32 cellular contexts compared by ENCODE assay signal in genomic region chr1:207950750-207951149, GRCh38. TPM values are rescaled to one million over a fixed set of nuclear protein-coding genes. Genes with fewer than 3 reads are reported as not detected.
"Had no signal": no experiment of that assay in that cellular context is flagged by ENCODE, and none has a peak within 500 bp of the region (broad histone marks: within the 10 kb centered on the region; RNA-seq: fewer than 3 reads in every experiment).

No MANE protein-coding gene starts in this region.

- H3K9me3 Mint-ChIP-seq: activated CD8-positive, alpha-beta T cell treated with anti-CD3 and anti-CD28 coated beads for 36 hours; activated T-cell treated with anti-CD3 and anti-CD28 coated beads, Interleukin-2, amount 50 U/mL, for 4 hours; activated T-helper 17 cell treated with anti-CD3 and anti-CD28 coated beads, Interleukin-2, amount 50 U/mL, for 72 hours; central memory CD8-positive, alpha-beta T cell; dendritic cell treated with granulocyte-macrophage colony-stimulating factor and Interleukin-4, amounts not matched to agents 40 ng/mL and 50 ng/mL, for 4 days; T-helper 2 cell treated with Interferon-gamma antibody and Interleukin-4, amounts not matched to agents 5 μg/mL and 100 μg/mL, for 36 hours had no signal

- H3K4me3 Mint-ChIP-seq: activated CD8-positive, alpha-beta T cell treated with anti-CD3 and anti-CD28 coated beads for 36 hours; activated naive CD8-positive, alpha-beta T cell; activated T-cell treated with anti-CD3 and anti-CD28 coated beads, Interleukin-2, amount 50 U/mL, for 4 hours; activated T-helper 17 cell treated with anti-CD3 and anti-CD28 coated beads, Interleukin-2, amount 50 U/mL, for 72 hours; central memory CD8-positive, alpha-beta T cell; dendritic cell treated with granulocyte-macrophage colony-stimulating factor and Interleukin-4, amounts not matched to agents 40 ng/mL and 50 ng/mL, for 4 days; endodermal cell; T-helper 17 cell; T-helper 2 cell treated with Interferon-gamma antibody and Interleukin-4, amounts not matched to agents 5 μg/mL and 100 μg/mL, for 36 hours had no signal

- H3K27me3 ChIP-seq: brain microvascular endothelial cell had no signal

- H3K27ac Mint-ChIP-seq: activated CD8-positive, alpha-beta T cell treated with anti-CD3 and anti-CD28 coated beads for 36 hours; activated naive CD8-positive, alpha-beta T cell; activated T-helper 17 cell treated with anti-CD3 and anti-CD28 coated beads, Interleukin-2, amount 50 U/mL, for 72 hours; dendritic cell treated with granulocyte-macrophage colony-stimulating factor and Interleukin-4, amounts not matched to agents 40 ng/mL and 50 ng/mL, for 4 days; endodermal cell; T-helper 17 cell; T-helper 2 cell treated with Interferon-gamma antibody and Interleukin-4, amounts not matched to agents 5 μg/mL and 100 μg/mL, for 36 hours had no signal

- DNase-seq: activated CD4-positive, alpha-beta T cell treated with anti-CD3 and anti-CD28 coated beads for 4 hours; activated CD4-positive, alpha-beta T cell treated with anti-CD3 and anti-CD28 coated beads, Interleukin-2, amount 50 U/mL, for 1 hour; activated CD4-positive, alpha-beta T cell treated with anti-CD3 and anti-CD28 coated beads, Interleukin-2, amount 50 U/mL, for 48 hours; activated CD4-positive, CD25-positive, alpha-beta regulatory T cell; activated CD4-positive, CD25-positive, alpha-beta regulatory T cell treated with anti-CD3 and anti-CD28 coated beads, Interleukin-2, amount 50 U/mL, for 72 hours; activated CD8-positive, alpha-beta memory T cell treated with anti-CD3 and anti-CD28 coated beads for 24 hours; activated CD8-positive, alpha-beta T cell treated with anti-CD3 and anti-CD28 coated beads for 36 hours; activated effector memory CD4-positive, alpha-beta T cell treated with Interleukin-2 at 50 U/mL for 16 hours; activated gamma-delta T cell treated with Interleukin-2 at 50 U/mL for 16 hours; activated naive CD4-positive, alpha-beta T cell treated with anti-CD3 and anti-CD28 coated beads, Interleukin-2, amount 50 U/mL, for 16 hours; activated naive CD4-positive, alpha-beta T cell treated with Interleukin-2 at 50 U/mL for 16 hours; activated T-cell treated with anti-CD3 and anti-CD28 coated beads, Interleukin-2, amount 50 U/mL, for 4 hours; amniotic stem cell; anterior cingulate cortex; brain microvascular endothelial cell; dorsolateral prefrontal cortex; effector memory CD4-positive, alpha-beta T cell; endodermal cell; foreskin fibroblast; head of caudate nucleus; T-helper 1 cell; T-helper 17 cell; T1000 had no signal

- H3K4me1 Mint-ChIP-seq: activated T-helper 17 cell treated with anti-CD3 and anti-CD28 coated beads, Interleukin-2, amount 50 U/mL, for 72 hours; central memory CD8-positive, alpha-beta T cell; T-helper 17 cell had no signal

- H3K36me3 Mint-ChIP-seq: activated naive CD8-positive, alpha-beta T cell had no signal

- H3K4me3 ChIP-seq: coronary artery, dorsolateral prefrontal cortex had no signal

- H3K27ac ChIP-seq: brain microvascular endothelial cell, coronary artery, dorsolateral prefrontal cortex had no signal

- ATAC-seq: activated CD8-positive, alpha-beta T cell treated with anti-CD3 and anti-CD28 coated beads for 36 hours; activated T-cell treated with anti-CD3 and anti-CD28 coated beads, Interleukin-2, amount 50 U/mL, for 4 hours; activated T-helper 17 cell treated with anti-CD3 and anti-CD28 coated beads, Interleukin-2, amount 50 U/mL, for 72 hours; esophagus mucosa; T-helper 17 cell had no signal

RNA-seq across cellular contexts. Expression of gene CD34, which starts 39.8 kb away (rescaled TPM):
- total RNA-seq: bronchial epithelial cell, epithelial cell of proximal tubule had no signal
